ENCODE assay signal across 27 cellular contexts in genomic region chr4:649751-650310, GRCh38. TPM values are rescaled to one million over a fixed set of nuclear protein-coding genes. Genes with fewer than 3 reads are reported as not detected.
DNase-seq lines count a peak whose midpoint lies in the region; ATAC-seq and TF ChIP-seq lines count a peak whose summit lies in the region.
"Had no signal": no experiment of that assay in that cellular context is flagged by ENCODE, and none has a peak within 500 bp of the region (broad histone marks: within the 10 kb centered on the region; RNA-seq: fewer than 3 reads in every experiment).

No MANE protein-coding gene starts in this region.

- no peaks in the 10 kb centered on the region for H3K27me3 Mint-ChIP-seq in osteocyte (ENCODE audit: unreplicated experiment)

- H3K4me3 Mint-ChIP-seq in osteocyte (ENCODE audit: unreplicated experiment), result no peak overlapping the region
- H3K4me3 Mint-ChIP-seq: B cell; CD4-positive, alpha-beta T cell had no signal

- DNase-seq in left ventricle myocardium superior (peak; percentile 25), heart right ventricle (no peak), WERI-Rb-1 (no peak), substantia nigra (lab: John Stamatoyannopoulos, UW) (no peak), NCI-H187 treated with DMSO at 0.1 percent for 48 hours (lab: John Stamatoyannopoulos, UW) (no peak), osteocyte (ENCODE audit: extremely low spot score, unreplicated experiment) (no peak)
- DNase-seq: CD4-positive, alpha-beta T cell; COR-L47; DMS 273 treated with DMSO at 0.1 percent for 48 hours; DND-41; GOT3; HCEC 1CT; NCI-H1092 treated with DMSO at 0.1 percent for 48 hours; NCI-H1436 treated with DMSO at 0.1 percent for 48 hours; NCI-H2029; NCI-H2171; NCI-H345; NCI-H524 treated with DMSO at 0.1 percent for 48 hours; OCI-M1; Right ventricle myocardium superior had no signal

- no peak overlapping the region for H3K4me3 ChIP-seq in heart right ventricle
- no peak overlapping the region for H3K4me3 ChIP-seq in WERI-Rb-1 (ENCODE audit: low read depth, low read length)
- H3K4me3 ChIP-seq: GM12878 had no signal

- H3K4me1 Mint-ChIP-seq in osteocyte (ENCODE audit: unreplicated experiment), result no peaks in the 10 kb centered on the region
- H3K4me1 Mint-ChIP-seq: B cell had no signal

- no peak overlapping the region for H3K27ac Mint-ChIP-seq in osteocyte (ENCODE audit: unreplicated experiment)
- H3K27ac Mint-ChIP-seq: B cell; CD4-positive, alpha-beta T cell had no signal

- 88 to 90% methylated on average over 13 of the region's 13 CpGs for WGBS in heart right ventricle, 2 donors

- peaks cover 5 to 77% (median 56%) of the 10 kb centered on the region in 7 donors for H3K27me3 ChIP-seq in heart right ventricle
- no peaks in the 10 kb centered on the region for H3K27me3 ChIP-seq in WERI-Rb-1 (ENCODE audit: insufficient read depth, low read depth, severe bottlenecking)
- peaks cover 4% of the 10 kb centered on the region for H3K27me3 ChIP-seq in layer of hippocampus (ENCODE audit: control insufficient read depth, insufficient read depth, low read length)

- H3K9me3 ChIP-seq in heart right ventricle, result no peaks in the 10 kb centered on the region
- H3K9me3 ChIP-seq in WERI-Rb-1 (ENCODE audit: severe bottlenecking), result no peaks in the 10 kb centered on the region

- intact Hi-C loops in left ventricle myocardium superior (cut with micrococcal nuclease) (no loop called here), heart right ventricle (cut with DNase I) (no loop called here)

- H3K36me3 ChIP-seq in heart right ventricle (no peaks in the 10 kb centered on the region), WERI-Rb-1 (peaks cover 20% of the 10 kb centered on the region)

- ATAC-seq in left ventricle myocardium superior (no peak), heart right ventricle (no peak), GM21737 (IDR thresholded peaks at IDR 0.05; ENCODE audit: unreplicated experiment) (no peak)
- ATAC-seq: GM12878 had no signal

- peaks cover 2% of the 10 kb centered on the region for H3K9me3 Mint-ChIP-seq in osteocyte (ENCODE audit: unreplicated experiment)
- H3K9me3 Mint-ChIP-seq: CD4-positive, alpha-beta T cell had no signal

- no peaks in the 10 kb centered on the region for H3K4me1 ChIP-seq in heart right ventricle

- no peak for TF ChIP-seq CTCF in heart right ventricle (IDR thresholded peaks at IDR 0.05)
- TF ChIP-seq CTCF in WERI-Rb-1 (IDR thresholded peaks at IDR 0.05; ENCODE audit: low read depth, low read length), result no peak
- no peak for TF ChIP-seq CTCF in osteocyte (IDR thresholded peaks at IDR 0.05)

- H3K27ac ChIP-seq in heart right ventricle (no peak overlapping the region), WERI-Rb-1 (peak overlapping the region; percentile 92), layer of hippocampus (ENCODE audit: low read depth, low read length) (peak overlapping the region; percentile 96), substantia nigra (ENCODE audit: low read depth, low read length, poor library complexity, severe bottlenecking) (peak overlapping the region; percentile 99)
- H3K27ac ChIP-seq: KMS-11 had no signal

- H3K36me3 Mint-ChIP-seq in osteocyte (ENCODE audit: unreplicated experiment), result no peaks in the 10 kb centered on the region

RNA-seq across cellular contexts. Expression of gene ATP5ME, which starts 24.2 kb away (rescaled TPM):
- total RNA-seq in left ventricle myocardium superior (1,128 TPM), heart right ventricle (1,000 to 10,000 TPM in 5 of 10 donors, 100 to 1,000 TPM in 5; 651 to 1,196 (median 982) TPM), osteocyte (261 and 271 TPM in 2 replicates)
- polyA plus RNA-seq in heart right ventricle, result 1,000 to 10,000 TPM in 1 of 2 donors, 100 to 1,000 TPM in 1; 999 to 4,239 TPM

RNA-seq across cellular contexts. Expression of gene PDE6B, which starts 24.5 kb away (rescaled TPM):
- total RNA-seq in left ventricle myocardium superior, result 2.1 TPM
- 1 to 10 TPM; 1.8 to 6.2 (median 4.4) TPM for total RNA-seq in heart right ventricle
- 1 to 10 TPM in 1 of 2 donors, under 1 TPM in 1; 0.73 to 2.0 TPM for polyA plus RNA-seq in heart right ventricle
- total RNA-seq in osteocyte, result 1.6 TPM in 2 replicates
- total RNA-seq: SK-MEL-5 had no signal

RNA-seq across cellular contexts. Expression of gene MYL5, which starts 24.5 kb away (rescaled TPM):
- 2.7 TPM for total RNA-seq in left ventricle myocardium superior
- total RNA-seq in heart right ventricle, result 1 to 10 TPM; 4.0 to 7.5 (median 6.1) TPM
- 1 to 10 TPM; 3.3 to 8.1 TPM for polyA plus RNA-seq in heart right ventricle
- 32.2 and 32.3 TPM in 2 replicates for total RNA-seq in osteocyte

RNA-seq across cellular contexts. Expression of gene SLC49A3, which starts 39.1 kb away (rescaled TPM):
- 12.6 TPM for total RNA-seq in left ventricle myocardium superior
- 10 to 100 TPM in 9 of 10 donors, 1 to 10 TPM in 1; 9.8 to 16.9 (median 12.3) TPM for total RNA-seq in heart right ventricle
- polyA plus RNA-seq in heart right ventricle, result 10 to 100 TPM in 1 of 2 donors, 1 to 10 TPM in 1; 8.8 to 28.5 TPM
- total RNA-seq in osteocyte, result 0.31 and 0.67 TPM in 2 replicates
- total RNA-seq: HT1080, SK-MEL-5 had no signal

RNA-seq across cellular contexts. Expression of gene PCGF3, which starts 55.8 kb away (rescaled TPM):
- total RNA-seq in left ventricle myocardium superior (20.9 TPM), heart right ventricle (10 to 100 TPM; 17.5 to 26.1 (median 20.9) TPM), osteocyte (69.8 and 70.0 TPM in 2 replicates)
- polyA plus RNA-seq in heart right ventricle, result 10 to 100 TPM; 21.7 to 50.8 TPM

Comparison
In these comparisons a context has a peak if more than half of its experiments do, and no peak if none do; other contexts are left out.
1. H3K27ac ChIP-seq: peak in WERI-Rb-1 (single experiment), layer of hippocampus (single experiment) and substantia nigra (single experiment); none in heart right ventricle (0 of 10).